Comparison of ENCODE assay signal across 12 cellular contexts in genomic region chr6:158506577-158506976, GRCh38. TPM values are rescaled to one million over a fixed set of nuclear protein-coding genes. Genes with fewer than 3 reads are reported as not detected.
DNase-seq lines count a peak whose midpoint lies in the region; TF ChIP-seq lines count a peak whose summit lies in the region.
"Had no signal": no experiment of that assay in that cellular context is flagged by ENCODE, and none has a peak within 500 bp of the region (broad histone marks: within the 10 kb centered on the region; RNA-seq: fewer than 3 reads in every experiment).

No MANE protein-coding gene starts in this region.

- no peaks in the 10 kb centered on the region for H3K79me1 ChIP-seq in mesendoderm (ENCODE audit: low read length)

- H3F3A ChIP-seq in Loucy (ENCODE audit: low read depth), result no peaks in the 10 kb centered on the region

- H3K4me2 ChIP-seq in Loucy (ENCODE audit: low read depth, low read length, poor library complexity, severe bottlenecking) (no peak overlapping the region), mesendoderm (ENCODE audit: low read length) (no peak overlapping the region)

- H3K36me3 ChIP-seq in Loucy (ENCODE audit: insufficient read depth, low read length) (no peaks in the 10 kb centered on the region), mesendoderm (ENCODE audit: control insufficient read depth, insufficient read depth, low read length) (peaks cover 2% of the 10 kb centered on the region)
- H3K36me3 ChIP-seq: pancreas had no signal

- no peaks in the 10 kb centered on the region for H3K4me1 Mint-ChIP-seq in brain

- H3K9me2 ChIP-seq in Loucy (replicated peaks; ENCODE audit: low read depth, low read length), result no peaks in the 10 kb centered on the region

- no peak overlapping the region for H3K4ac ChIP-seq in mesendoderm (ENCODE audit: low read depth, low read length)

- H4K20me1 ChIP-seq in Loucy (ENCODE audit: insufficient read depth, low read length, poor library complexity, severe bottlenecking), result no peaks in the 10 kb centered on the region

- H3K79me2 ChIP-seq in Loucy (ENCODE audit: insufficient read depth, low read length) (no peaks in the 10 kb centered on the region), mesendoderm (ENCODE audit: control insufficient read depth, insufficient read depth, low read length) (no peaks in the 10 kb centered on the region)

- H3K36me3 Mint-ChIP-seq in brain, result peaks cover 63% of the 10 kb centered on the region

- no peak overlapping the region for H4K5ac ChIP-seq in mesendoderm (ENCODE audit: low read length)

- no CpG with 5 or more reads among the region's 11 CpGs for WGBS in mesendoderm (ENCODE audit: extremely low coverage, insufficient coverage, low lambda C conversion rate)

- H3K9ac ChIP-seq in Loucy (ENCODE audit: low read depth, low read length, poor library complexity, severe bottlenecking), result no peak overlapping the region
- no peak overlapping the region for H3K9ac ChIP-seq in mesendoderm (ENCODE audit: low read length)

- H2BK120ac ChIP-seq in mesendoderm (ENCODE audit: low read depth, low read length), result no peak overlapping the region

- H3K9me3 ChIP-seq in Loucy (ENCODE audit: insufficient read depth, low read depth, low read length), result no peaks in the 10 kb centered on the region
- H3K9me3 ChIP-seq: pancreas had no signal

- no peak overlapping the region for H2AK5ac ChIP-seq in mesendoderm (ENCODE audit: low read length)

- H3K27me3 Mint-ChIP-seq in brain, result no peaks in the 10 kb centered on the region
- H3K27me3 Mint-ChIP-seq: dendritic cell treated with granulocyte-macrophage colony-stimulating factor and Interleukin-4, amounts not matched to agents 40 ng/mL and 50 ng/mL, for 4 days had no signal

- H3K27ac Mint-ChIP-seq in brain, result peak overlapping the region in 1 of 5 experiments; percentile 16
- H3K27ac Mint-ChIP-seq: dendritic cell treated with granulocyte-macrophage colony-stimulating factor and Interleukin-4, amounts not matched to agents 40 ng/mL and 50 ng/mL, for 4 days had no signal

- no peak overlapping the region for H3K56ac ChIP-seq in mesendoderm (ENCODE audit: low read length)

- TF ChIP-seq CTCF in Loucy (conservative IDR thresholded peaks at IDR 0.05; ENCODE audit: low read length), result peak; percentile 60
- TF ChIP-seq CTCF in brain (conservative IDR thresholded peaks at IDR 0.05), result peak; percentile 24 to 48

- no peaks in the 10 kb centered on the region for H3K4me1 ChIP-seq in Loucy (ENCODE audit: insufficient read depth, low read length, poor library complexity, severe bottlenecking)
- H3K4me1 ChIP-seq in mesendoderm (ENCODE audit: control insufficient read depth, low read depth, low read length), result no peaks in the 10 kb centered on the region

- no peak overlapping the region for H3K23ac ChIP-seq in mesendoderm (ENCODE audit: low read length)

- no peak overlapping the region for H3K4me3 Mint-ChIP-seq in brain
- H3K4me3 Mint-ChIP-seq: dendritic cell treated with granulocyte-macrophage colony-stimulating factor and Interleukin-4, amounts not matched to agents 40 ng/mL and 50 ng/mL, for 4 days had no signal

- no peak overlapping the region for H3K27ac ChIP-seq in mesendoderm (ENCODE audit: low read depth, low read length)
- H3K27ac ChIP-seq: pancreas had no signal

- H2BK5ac ChIP-seq in mesendoderm (ENCODE audit: low read length), result no peak overlapping the region

- no peak overlapping the region for H2AFZ ChIP-seq in Loucy (ENCODE audit: low read length)

- H3K18ac ChIP-seq in mesendoderm (ENCODE audit: low read length), result no peak overlapping the region

- no peak overlapping the region for H4K8ac ChIP-seq in mesendoderm (ENCODE audit: low read depth, low read length)

- no peak overlapping the region for H2BK15ac ChIP-seq in mesendoderm (replicated peaks; ENCODE audit: low read depth)

- DNase-seq in EL (peak; percentile 5), mesendoderm (peak; percentile 93), NCI-H2029 (lab: John Stamatoyannopoulos, UW) (no peak), GM19238 (ENCODE audit: insufficient read length, low spot score) (no peak), NAMALWA (ENCODE audit: low spot score) (no peak), DMS153 (lab: John Stamatoyannopoulos, UW) (no peak)
- DNase-seq: activated T-cell treated with anti-CD3 and anti-CD28 coated beads, Interleukin-2, amount 50 U/mL, for 48 hours; NCI-H526 treated with DMSO at 0.1 percent for 48 hours; pancreas had no signal

- no peaks in the 10 kb centered on the region for H3K27me3 ChIP-seq in Loucy (ENCODE audit: insufficient read depth, low read length, poor library complexity, severe bottlenecking)
- H3K27me3 ChIP-seq in mesendoderm (ENCODE audit: insufficient read depth, low read length, poor library complexity), result no peaks in the 10 kb centered on the region
- H3K27me3 ChIP-seq: pancreas had no signal

- H3K4me3 ChIP-seq in Loucy (ENCODE audit: low read length, poor library complexity, severe bottlenecking) (no peak overlapping the region), mesendoderm (ENCODE audit: low read length) (no peak overlapping the region)
- H3K4me3 ChIP-seq: pancreas had no signal

- H3K9me3 Mint-ChIP-seq in brain, result no peaks in the 10 kb centered on the region
- H3K9me3 Mint-ChIP-seq: dendritic cell treated with granulocyte-macrophage colony-stimulating factor and Interleukin-4, amounts not matched to agents 40 ng/mL and 50 ng/mL, for 4 days had no signal

RNA-seq across cellular contexts. Expression of gene TMEM181, which starts 53.3 kb away (rescaled TPM):
- polyA plus RNA-seq in brain (ENCODE audit: insufficient read depth, low read depth, low replicate concordance), result 27.3 TPM
- 9.1 TPM for polyA plus RNA-seq in mesendoderm (2013, experiment 1 of 2)
- 9.0 TPM for polyA plus RNA-seq in mesendoderm (2013, experiment 2 of 2)

Comparison
In these comparisons a context has a peak if more than half of its experiments do, and no peak if none do; other contexts are left out.
1. DNase-seq: peak in EL (single experiment) and mesendoderm (single experiment); none in NCI-H2029 (single experiment), GM19238 (single experiment), NAMALWA (single experiment) and DMS153 (single experiment).